9 cellular contexts compared by ENCODE assay signal in the genomic region with DNA sequence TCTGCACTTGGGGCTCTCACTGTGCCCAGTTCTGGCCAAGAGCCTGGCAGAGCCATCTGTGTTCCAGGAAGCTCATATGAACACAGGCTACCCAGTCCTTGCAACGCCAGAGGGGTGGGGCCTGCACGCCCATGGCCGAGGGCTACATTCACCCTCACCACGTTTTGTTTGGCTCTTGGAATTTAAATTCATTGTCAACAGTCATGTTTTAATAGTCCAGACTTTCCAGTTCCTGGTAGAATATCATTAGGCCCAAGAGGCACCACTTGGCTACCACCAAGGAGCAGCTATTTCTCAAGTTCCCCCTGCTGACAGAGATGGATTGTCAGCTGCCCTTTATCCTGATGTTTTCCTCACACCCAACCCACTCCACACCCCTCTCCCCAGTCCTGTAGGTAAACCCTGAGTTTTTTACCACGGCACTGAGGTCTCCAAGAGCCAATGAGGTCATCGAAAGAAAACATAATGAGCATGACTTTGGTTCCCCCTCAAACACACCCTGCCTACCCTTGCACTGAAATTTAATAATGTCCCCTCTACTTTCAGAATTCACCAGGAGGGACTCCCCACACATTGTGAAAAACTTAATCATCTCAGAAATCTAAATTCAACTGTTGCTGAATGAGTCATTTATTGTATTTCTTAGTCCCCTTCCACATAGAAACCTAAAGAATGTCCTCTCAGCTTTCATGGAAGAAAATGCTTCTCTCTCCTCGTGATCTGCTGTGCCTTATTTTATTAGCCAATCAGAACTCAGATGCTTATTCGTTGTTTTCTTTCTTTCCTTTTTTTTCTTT.
DNase-seq lines count a peak whose midpoint lies in the region; ATAC-seq, FAIRE-seq and TF ChIP-seq lines count a peak whose summit lies in the region.
"Had no signal": no experiment of that assay in that cellular context is flagged by ENCODE, and none has a peak within 500 bp of the region (broad histone marks: within the 10 kb centered on the region; RNA-seq: fewer than 3 reads in every experiment).

No MANE protein-coding gene starts in this region.

- no peaks in the 10 kb centered on the region for H3F3A ChIP-seq in smooth muscle cell (ENCODE audit: low read depth)

- peaks cover 7% of the 10 kb centered on the region for H3K27me3 Mint-ChIP-seq in endodermal cell (ENCODE audit: insufficient read depth)

- no peak overlapping the region for H3K4me3 Mint-ChIP-seq in endodermal cell

- no peaks in the 10 kb centered on the region for H3K79me2 ChIP-seq in smooth muscle cell (ENCODE audit: low read depth)

- peak overlapping the region; percentile 22 for H3K27ac Mint-ChIP-seq in endodermal cell

- no peaks in the 10 kb centered on the region for H3K36me3 Mint-ChIP-seq in endodermal cell (ENCODE audit: low read depth)

- peak; percentile 87 to 89 for ATAC-seq in activated CD4-positive, CD25-positive, alpha-beta regulatory T cell treated with anti-CD3 and anti-CD28 coated beads, Interleukin-2, amount 50 U/mL, for 24 hours
- no peak for ATAC-seq in gastroesophageal sphincter

- H3K27me3 ChIP-seq in endodermal cell (ENCODE audit: control insufficient read depth, insufficient read depth, low read length, poor library complexity, severe bottlenecking) (no peaks in the 10 kb centered on the region), smooth muscle cell (ENCODE audit: low read depth) (no peaks in the 10 kb centered on the region), gastroesophageal sphincter (no peaks in the 10 kb centered on the region)

- H3K9ac ChIP-seq in endodermal cell (ENCODE audit: extremely low read depth, low read length, poor library complexity, severe bottlenecking) = no peak overlapping the region
- no peak overlapping the region for H3K9ac ChIP-seq in smooth muscle cell (ENCODE audit: low read depth)

- no peak for DNase-seq in activated CD4-positive, CD25-positive, alpha-beta regulatory T cell (lab: John Stamatoyannopoulos, UW)
- DNase-seq in HTR-8/SVneo (ENCODE audit: insufficient read length, low spot score) = peak; percentile 66
- DNase-seq in endodermal cell = no peak
- no peak for DNase-seq in smooth muscle cell (lab: John Stamatoyannopoulos, UW; ENCODE audit: unreplicated experiment)
- no peak for DNase-seq in LoVo (ENCODE audit: low spot score)
- no peak for DNase-seq in NCI-H345 (lab: John Stamatoyannopoulos, UW)
- DNase-seq: DND-41 had no signal

- no peaks in the 10 kb centered on the region for H3K9me3 Mint-ChIP-seq in endodermal cell

- no peaks in the 10 kb centered on the region for H4K20me1 ChIP-seq in smooth muscle cell (ENCODE audit: low read depth)

- TF ChIP-seq CTCF in endodermal cell (conservative IDR thresholded peaks at IDR 0.05) = no peak
- no peak for TF ChIP-seq CTCF in smooth muscle cell (IDR thresholded peaks at IDR 0.05; ENCODE audit: borderline replicate concordance, insufficient read depth, poor library complexity, severe bottlenecking)
- no peak for TF ChIP-seq CTCF in gastroesophageal sphincter (IDR thresholded peaks at IDR 0.05)

- no peak for TF ChIP-seq EP300 in gastroesophageal sphincter (IDR thresholded peaks at IDR 0.05)

- H3K36me3 ChIP-seq in endodermal cell (ENCODE audit: control insufficient read depth, insufficient read depth, low read length) (no peaks in the 10 kb centered on the region), smooth muscle cell (ENCODE audit: low read depth) (no peaks in the 10 kb centered on the region), gastroesophageal sphincter (no peaks in the 10 kb centered on the region)

- H3K4me2 ChIP-seq in smooth muscle cell = no peak overlapping the region

- H3K9me3 ChIP-seq in endodermal cell (ENCODE audit: control insufficient read depth, low read length) (no peaks in the 10 kb centered on the region), smooth muscle cell (replicated peaks; ENCODE audit: low read depth) (no peaks in the 10 kb centered on the region), gastroesophageal sphincter (no peaks in the 10 kb centered on the region)

- H3K27ac ChIP-seq in endodermal cell (ENCODE audit: low read depth, low read length) = no peak overlapping the region
- H3K27ac ChIP-seq in smooth muscle cell (ENCODE audit: low read depth) = peak overlapping the region; percentile 37
- no peak overlapping the region for H3K27ac ChIP-seq in gastroesophageal sphincter

- H3K4me1 Mint-ChIP-seq in endodermal cell = peaks cover 37% of the 10 kb centered on the region

- H2AFZ ChIP-seq in smooth muscle cell (ENCODE audit: low read depth) = no peak overlapping the region

- no peak overlapping the region for H3K4me3 ChIP-seq in endodermal cell (ENCODE audit: low read length)
- H3K4me3 ChIP-seq in smooth muscle cell = no peak overlapping the region
- H3K4me3 ChIP-seq in gastroesophageal sphincter = no peak overlapping the region

- TF ChIP-seq POLR2A in gastroesophageal sphincter (IDR thresholded peaks at IDR 0.05) = no peak

- 83 to 89% methylated on average over 4 to 8 of the region's 8 CpGs for WGBS in endodermal cell (ENCODE audit: insufficient coverage in 1 of 2, insufficient read length in 1 of 2), 2 experiments
- WGBS in smooth muscle cell (ENCODE audit: low lambda C conversion rate) = 69% methylated on average over 8 of the region's 8 CpGs
- WGBS in gastroesophageal sphincter (ENCODE audit: low coverage in 1 of 2), 2 donors = 66 to 71% methylated on average over 6 to 7 of the region's 8 CpGs

- peaks cover 3% of the 10 kb centered on the region for H3K4me1 ChIP-seq in endodermal cell (ENCODE audit: control insufficient read depth, insufficient read depth, low read length)
- no peaks in the 10 kb centered on the region for H3K4me1 ChIP-seq in smooth muscle cell (ENCODE audit: low read depth)
- H3K4me1 ChIP-seq in gastroesophageal sphincter = no peaks in the 10 kb centered on the region

- peak; percentile 57 for FAIRE-seq in HTR-8/SVneo (lab: Jason Lieb, UNC)
